15 cellular contexts compared by ENCODE assay signal in the genomic region with DNA sequence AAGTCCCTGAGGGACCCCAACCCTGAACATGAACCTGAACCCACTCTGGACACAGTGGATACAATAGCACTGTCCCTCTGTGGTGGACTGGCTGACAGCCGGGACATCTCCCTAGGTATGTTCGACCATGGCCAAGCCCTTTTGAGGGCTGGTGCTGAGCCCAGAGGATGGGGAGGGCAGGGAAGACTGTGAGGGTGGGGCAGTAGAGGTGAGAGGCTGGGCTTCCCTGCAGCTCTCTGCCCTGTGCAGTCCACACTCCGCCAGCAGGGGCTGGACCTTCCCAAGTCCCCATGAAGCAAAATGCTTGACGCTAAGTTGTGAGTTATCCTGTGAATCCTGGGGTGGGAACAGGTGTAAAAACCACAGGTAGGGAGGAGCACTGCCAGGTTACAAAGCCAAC. TPM values are rescaled to one million over a fixed set of nuclear protein-coding genes. Genes with fewer than 3 reads are reported as not detected.
DNase-seq lines count a peak whose midpoint lies in the region; ATAC-seq, FAIRE-seq and TF ChIP-seq lines count a peak whose summit lies in the region.
"Had no signal": no experiment of that assay in that cellular context is flagged by ENCODE, and none has a peak within 500 bp of the region (broad histone marks: within the 10 kb centered on the region; RNA-seq: fewer than 3 reads in every experiment).

No MANE protein-coding gene starts in this region.

- intact Hi-C loops in esophagus squamous epithelium (cut with DNase I): no loop called here

- H4K8ac ChIP-seq in neuronal stem cell (ENCODE audit: low read depth, low read length): no peak overlapping the region

- no peaks in the 10 kb centered on the region for H3K36me3 ChIP-seq in SK-N-SH (replicated peaks in 1 of 2; ENCODE audit: control insufficient read depth in 1 of 2, insufficient read depth in 2 of 2, low read length in 1 of 2)
- no peaks in the 10 kb centered on the region for H3K36me3 ChIP-seq in neuronal stem cell (replicated peaks in 1 of 2; ENCODE audit: control insufficient read depth in 2 of 2, insufficient read depth in 2 of 2, low read length in 2 of 2)
- H3K36me3 ChIP-seq in esophagus squamous epithelium: peaks cover 14 to 99% (median 34%) of the 10 kb centered on the region in 3 donors
- H3K36me3 ChIP-seq: ovary had no signal

- H3K4me1 ChIP-seq in SK-N-SH (ENCODE audit: control insufficient read depth in 1 of 2, insufficient read depth in 2 of 2, low read depth in 1 of 2, low read length in 1 of 2): no peaks in the 10 kb centered on the region
- H3K4me1 ChIP-seq in neuronal stem cell (ENCODE audit: control insufficient read depth in 2 of 2, insufficient read depth in 1 of 2, low read depth in 1 of 2, low read length in 2 of 2): peaks cover 3 to 6% of the 10 kb centered on the region in 2 donors
- no peaks in the 10 kb centered on the region for H3K4me1 ChIP-seq in esophagus squamous epithelium
- H3K4me1 ChIP-seq: left lung had no signal

- DNase-seq in SK-N-SH (no peak), HTR-8/SVneo (ENCODE audit: insufficient read length, low spot score) (no peak), choroid plexus epithelial cell (ENCODE audit: low read depth) (no peak), neuronal stem cell (ENCODE audit: low spot score) (no peak), COR-L47 (lab: John Stamatoyannopoulos, UW) (no peak), esophagus squamous epithelium (lab: John Stamatoyannopoulos, UW) (no peak)
- DNase-seq: activated CD4-positive, CD25-positive, alpha-beta regulatory T cell; GM23248; left lung; NCI-H1092; ovary had no signal

- H3K14ac ChIP-seq in neuronal stem cell (ENCODE audit: low read length): no peak overlapping the region

- FAIRE-seq in HTR-8/SVneo (lab: Jason Lieb, UNC): peak; percentile 44

- no peak for TF ChIP-seq EP300 in SK-N-SH (IDR thresholded peaks at IDR 0.05; ENCODE audit: borderline replicate concordance in 1 of 2, low read depth in 1 of 2, low read length in 1 of 2)

- H2BK12ac ChIP-seq in neuronal stem cell (ENCODE audit: low read length): no peak overlapping the region

- H3K9me2 ChIP-seq in SK-N-SH: no peaks in the 10 kb centered on the region

- H3K79me2 ChIP-seq in SK-N-SH (ENCODE audit: insufficient read depth): no peaks in the 10 kb centered on the region

- no peaks in the 10 kb centered on the region for H4K20me1 ChIP-seq in SK-N-SH (ENCODE audit: insufficient read depth)

- no peak overlapping the region for H3K4ac ChIP-seq in neuronal stem cell (ENCODE audit: low read length)

- no peak overlapping the region for H2BK15ac ChIP-seq in neuronal stem cell (ENCODE audit: low read length)

- H3K79me1 ChIP-seq in neuronal stem cell (ENCODE audit: low read depth, low read length): no peaks in the 10 kb centered on the region

- H3K27me3 ChIP-seq in SK-N-SH (ENCODE audit: insufficient read depth) (no peaks in the 10 kb centered on the region), neuronal stem cell (ENCODE audit: control insufficient read depth in 3 of 3, insufficient read depth in 3 of 3, low read depth in 1 of 3, low read length in 3 of 3) (no peaks in the 10 kb centered on the region), esophagus squamous epithelium (no peaks in the 10 kb centered on the region)
- H3K27me3 ChIP-seq: left lung, ovary had no signal

- peak overlapping the region; percentile 11 for H2AK5ac ChIP-seq in neuronal stem cell (ENCODE audit: low read depth, low read length)

- no peak; the same call in 1 of the 2 replicates for TF ChIP-seq CTCF in SK-N-SH (IDR thresholded peaks at IDR 0.05)
- peak; percentile 35 for TF ChIP-seq CTCF in choroid plexus epithelial cell (conservative IDR thresholded peaks at IDR 0.05; ENCODE audit: low read depth, low read length)
- TF ChIP-seq CTCF in esophagus squamous epithelium (IDR thresholded peaks at IDR 0.05): no peak

- TF ChIP-seq POLR2A in esophagus squamous epithelium (IDR thresholded peaks at IDR 0.05): no peak

- WGBS in SK-N-SH (ENCODE audit: low lambda C conversion rate): 92% methylated on average over 3 of the region's 4 CpGs
- WGBS in neuronal stem cell (ENCODE audit: extremely low coverage in 2 of 2, insufficient read length in 2 of 2, insufficient replicate concordance in 1 of 2), 2 donors: no CpG with 5 or more reads among the region's 4 CpGs
- WGBS in esophagus squamous epithelium, 2 donors: 89% methylated on average over 3 of the region's 4 CpGs; no CpG with 5 or more reads in 1 of the 2 donors

- no peaks in the 10 kb centered on the region for H3F3A ChIP-seq in SK-N-SH (replicated peaks; ENCODE audit: insufficient read depth)

- CTCF ChIA-PET in SK-N-SH (lab: Yijun Ruan, JAX): interaction anchor here (2.8 kb wide), 1 partner anchor 11 kb away, joined by 13 read pairs; a partner anchor contains a TSS

- H2AFZ ChIP-seq in SK-N-SH (ENCODE audit: low read depth) (no peak overlapping the region), neuronal stem cell (ENCODE audit: low read length) (no peak overlapping the region)
- H2AFZ ChIP-seq: GM23248 had no signal

- no peak overlapping the region for H3K4me3 ChIP-seq in SK-N-SH (ENCODE audit: low read depth in 2 of 2, low read length in 1 of 2)
- H3K4me3 ChIP-seq in choroid plexus epithelial cell (ENCODE audit: low read depth, low read length): no peak overlapping the region
- H3K4me3 ChIP-seq in neuronal stem cell (ENCODE audit: low read length in 2 of 2): no peak overlapping the region
- no peak overlapping the region for H3K4me3 ChIP-seq in esophagus squamous epithelium
- H3K4me3 ChIP-seq: GM23248, left lung, ovary had no signal

- no peak overlapping the region for H3K27ac ChIP-seq in SK-N-SH (ENCODE audit: low read depth in 2 of 2, low read length in 1 of 2)
- no peak overlapping the region for H3K27ac ChIP-seq in neuronal stem cell (replicated peaks; ENCODE audit: low read length)
- H3K27ac ChIP-seq in esophagus squamous epithelium: no peak overlapping the region
- H3K27ac ChIP-seq: GM23248, left lung, ovary had no signal

- POLR2A ChIA-PET in SK-N-SH (lab: Yijun Ruan, JAX): no interaction called here

- no peak for TF ChIP-seq RAD21 in SK-N-SH (IDR thresholded peaks at IDR 0.05; ENCODE audit: low read length)

- no peaks in the 10 kb centered on the region for H3K9me3 ChIP-seq in SK-N-SH
- H3K9me3 ChIP-seq in neuronal stem cell (replicated peaks in 1 of 2; ENCODE audit: control insufficient read depth in 2 of 2, insufficient read depth in 1 of 2, low read depth in 1 of 2, low read length in 2 of 2): no peaks in the 10 kb centered on the region
- H3K9me3 ChIP-seq in esophagus squamous epithelium: no peaks in the 10 kb centered on the region
- H3K9me3 ChIP-seq: left lung, ovary had no signal

- H3K9ac ChIP-seq in SK-N-SH: no peak overlapping the region
- no peak overlapping the region for H3K9ac ChIP-seq in neuronal stem cell (ENCODE audit: low read depth, low read length, poor library complexity)
- H3K9ac ChIP-seq: GM23248 had no signal

- H3K4me2 ChIP-seq in SK-N-SH (no peak overlapping the region), neuronal stem cell (ENCODE audit: insufficient read depth, low read length, poor library complexity, severe bottlenecking) (no peak overlapping the region)

- H2BK5ac ChIP-seq in neuronal stem cell (ENCODE audit: low read length): no peak overlapping the region

- no peak overlapping the region for H3K23ac ChIP-seq in neuronal stem cell (ENCODE audit: low read depth, low read length, poor library complexity)

- H3K18ac ChIP-seq in neuronal stem cell (ENCODE audit: low read length): no peak overlapping the region

- no peak overlapping the region for H4K91ac ChIP-seq in neuronal stem cell (ENCODE audit: low read depth, low read length, poor library complexity)

- ATAC-seq in SK-N-SH treated with all-trans-retinoic acid at 6 μM for 48 hours (peak; percentile 65), GM18868 (IDR thresholded peaks at IDR 0.05; ENCODE audit: unreplicated experiment) (no peak)
- ATAC-seq: left lung had no signal

- H2BK120ac ChIP-seq in neuronal stem cell (ENCODE audit: low read depth, low read length): no peak overlapping the region

TF ChIP-seq in SK-N-SH treated with all-trans-retinoic acid at 6 μM for 48 hours, 23 proteins besides CTCF, POLR2A, EP300 and RAD21 (continues in another document):
- no peak for TF ChIP-seq ZNF70 (CRISPR knock-in tag; IDR thresholded peaks at IDR 0.05)
- TF ChIP-seq CSDC2 (CRISPR knock-in tag; IDR thresholded peaks at IDR 0.05): no peak
- TF ChIP-seq GLIS3 (CRISPR knock-in tag; IDR thresholded peaks at IDR 0.05): no peak
- no peak for TF ChIP-seq ISL1 (CRISPR knock-in tag; IDR thresholded peaks at IDR 0.05)

TF ChIP-seq in SK-N-SH, 30 proteins besides CTCF, POLR2A, EP300 and RAD21 (continues in another document):
- TF ChIP-seq TCF12 (IDR thresholded peaks at IDR 0.05) (no peak), FOSL2 (IDR thresholded peaks at IDR 0.05; ENCODE audit: borderline replicate concordance, low read depth) (no peak), EZH2phosphoT487 (IDR thresholded peaks at IDR 0.05; ENCODE audit: borderline replicate concordance, low read depth) (no peak), SMC3 (IDR thresholded peaks at IDR 0.05; ENCODE audit: low read depth, low read length) (no peak), POLR2AphosphoS5 (IDR thresholded peaks at IDR 0.05; ENCODE audit: low read depth, low read length) (no peak)
- TF ChIP-seq, protein P1, sequence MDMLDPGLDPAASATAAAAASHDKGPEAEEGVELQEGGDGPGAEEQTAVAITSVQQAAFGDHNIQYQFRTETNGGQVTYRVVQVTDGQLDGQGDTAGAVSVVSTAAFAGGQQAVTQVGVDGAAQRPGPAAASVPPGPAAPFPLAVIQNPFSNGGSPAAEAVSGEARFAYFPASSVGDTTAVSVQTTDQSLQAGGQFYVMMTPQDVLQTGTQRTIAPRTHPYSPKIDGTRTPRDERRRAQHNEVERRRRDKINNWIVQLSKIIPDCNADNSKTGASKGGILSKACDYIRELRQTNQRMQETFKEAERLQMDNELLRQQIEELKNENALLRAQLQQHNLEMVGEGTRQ (IDR thresholded peaks at IDR 0.05; ENCODE audit: borderline replicate concordance, low read depth, low read length): no peak

RNA-seq across cellular contexts. Expression of a gene that starts 11.5 kb away (rescaled TPM):
- 0.21 and 0.34 TPM in 2 replicates for polyA plus RNA-seq in SK-N-SH (2012; rRNA removed)
- 0.05 and 0.09 TPM in 2 replicates for polyA plus RNA-seq in SK-N-SH (2012; cell fraction: cytosol; rRNA removed)
- 1.8 and 1.9 TPM in 2 replicates for polyA plus RNA-seq in SK-N-SH (2012; cell fraction: nucleus; rRNA removed)
- polyA plus RNA-seq in neuronal stem cell (2013, experiment 1 of 2): 3.8 TPM
- polyA plus RNA-seq in neuronal stem cell (2013, experiment 2 of 2): 3.5 TPM
- 10 to 100 TPM; 15.4 to 38.6 (median 32.9) TPM for total RNA-seq in esophagus squamous epithelium

RNA-seq across cellular contexts. Expression of a gene that starts 14.5 kb away (rescaled TPM):
- 0.02 and 0.08 TPM in 2 replicates for polyA plus RNA-seq in SK-N-SH (2012; rRNA removed)
- polyA plus RNA-seq in SK-N-SH (2012; cell fraction: cytosol; rRNA removed): 0.04 and 0.09 TPM in 2 replicates
- 0.02 TPM in 2 replicates for polyA plus RNA-seq in SK-N-SH (2012; cell fraction: nucleus; rRNA removed)
- 5.3 TPM for polyA plus RNA-seq in neuronal stem cell (2013, experiment 1 of 2)
- 5.2 TPM for polyA plus RNA-seq in neuronal stem cell (2013, experiment 2 of 2)
- total RNA-seq in esophagus squamous epithelium: under 1 TPM in 3 of 4 donors, not detected in 1; 0.13 to 0.76 (median 0.44) TPM
- total RNA-seq: fibroblast of villous mesenchyme, GM23248, subcutaneous adipose tissue had no signal
- polyA plus RNA-seq: GM23248 had no signal

RNA-seq across cellular contexts. Expression of a gene that starts 34.6 kb away (rescaled TPM):
- 6.0 and 6.9 TPM in 2 replicates for polyA plus RNA-seq in SK-N-SH (2012; rRNA removed)
- polyA plus RNA-seq in SK-N-SH (2012; cell fraction: cytosol; rRNA removed): 5.7 and 6.2 TPM in 2 replicates
- 9.9 and 11.4 TPM in 2 replicates for polyA plus RNA-seq in SK-N-SH (2012; cell fraction: nucleus; rRNA removed)
- 4.7 TPM for polyA plus RNA-seq in neuronal stem cell (2013, experiment 1 of 2)
- 4.6 TPM for polyA plus RNA-seq in neuronal stem cell (2013, experiment 2 of 2)
- 10 to 100 TPM; 13.6 to 30.3 (median 15.5) TPM for total RNA-seq in esophagus squamous epithelium
